ENCODE assay signal across 16 cellular contexts in the genomic region with DNA sequence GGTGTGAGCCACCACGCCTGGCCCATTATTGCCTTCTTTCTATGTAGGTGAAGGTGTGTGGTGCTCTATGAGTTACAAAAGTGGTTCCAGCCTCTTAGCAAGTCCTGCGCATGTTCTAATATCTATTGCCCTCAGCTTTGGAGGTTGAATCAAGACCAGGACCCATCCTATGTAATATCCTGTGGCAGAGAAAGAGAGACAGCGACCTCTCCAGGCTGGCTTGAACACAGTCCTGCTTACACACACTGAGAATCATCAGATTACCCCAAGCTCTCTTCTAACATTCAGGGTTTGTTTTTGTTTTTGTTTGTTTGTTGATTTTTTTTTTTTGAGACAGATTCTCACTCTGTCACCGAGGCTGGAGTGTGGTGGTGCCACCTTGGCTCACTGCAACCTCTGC.
A peak's percentile ranks its signal among the peaks of the same experiment; 100 is the strongest.
DNase-seq lines count a peak whose midpoint lies in the region; ATAC-seq and TF ChIP-seq lines count a peak whose summit lies in the region.
"Had no signal": no experiment of that assay in that cellular context is flagged by ENCODE, and none has a peak within 500 bp of the region (broad histone marks: within the 10 kb centered on the region; RNA-seq: fewer than 3 reads in every experiment).

No MANE protein-coding gene starts in this region.

- no peak overlapping the region for H2BK15ac ChIP-seq in mesenchymal stem cell (ENCODE audit: low read depth, poor library complexity, severe bottlenecking)

- intact Hi-C loops in Panc1 (cut with micrococcal nuclease; ENCODE audit: unreplicated experiment), result no loop called here
- intact Hi-C loops in mucosa of descending colon (cut with DNase I, micrococcal nuclease), result no loop called here

- BruUV-seq in Panc1 (replicated peaks; lab: Mats Ljungman, UMichigan), result no TSS peak

- H2BK12ac ChIP-seq in mesenchymal stem cell (ENCODE audit: low read length in 2 of 2), result no peak overlapping the region

- TF ChIP-seq CTCF in C4-2B (conservative IDR thresholded peaks at IDR 0.05), result peak; percentile 33
- peak; percentile 65 to 73 for TF ChIP-seq CTCF in GM23338 (conservative IDR thresholded peaks at IDR 0.05; ENCODE audit: low read depth in 2 of 2)
- peak; percentile 33; the same call in 1 of the 2 replicates for TF ChIP-seq CTCF in Panc1 (IDR thresholded peaks at IDR 0.05)
- peak; percentile 26 for TF ChIP-seq CTCF in fibroblast of pulmonary artery (IDR thresholded peaks at IDR 0.05; ENCODE audit: low read length, missing control alignments)
- no peak for TF ChIP-seq CTCF in mucosa of descending colon (IDR thresholded peaks at IDR 0.05)

- no peak overlapping the region for H4K91ac ChIP-seq in mesenchymal stem cell (ENCODE audit: low read length)

- no peak overlapping the region for H4K8ac ChIP-seq in mesenchymal stem cell (ENCODE audit: low read length)

- H2AK5ac ChIP-seq in mesenchymal stem cell (ENCODE audit: low read length, severe bottlenecking), result no peak overlapping the region

- H3K18ac ChIP-seq in mesenchymal stem cell (ENCODE audit: low read depth in 1 of 2, low read length in 2 of 2), result no peak overlapping the region

- H3K4me3 ChIP-seq in GM23338 (no peak overlapping the region), Panc1 (ENCODE audit: low read depth in 2 of 2, low read length in 2 of 2) (no peak overlapping the region), fibroblast of pulmonary artery (replicated peaks; ENCODE audit: low read depth, low read length) (no peak overlapping the region), mesenchymal stem cell (ENCODE audit: insufficient read depth in 1 of 2, low read depth in 1 of 2, low read length in 2 of 2) (no peak overlapping the region), mucosa of descending colon (no peak overlapping the region)
- H3K4me3 ChIP-seq: stomach had no signal

- in situ Hi-C loops in Panc1 (cut with HindIII; ENCODE audit: low pct_unique_long_range_greater_than_20kb, low sequenced_read_pairs), result no loop called here

- no peaks in the 10 kb centered on the region for H3K79me2 ChIP-seq in GM23338 (replicated peaks; ENCODE audit: insufficient read depth)

- no peak overlapping the region for H2BK5ac ChIP-seq in mesenchymal stem cell (ENCODE audit: low read depth, low read length, poor library complexity, severe bottlenecking)

- H2AFZ ChIP-seq in GM23338 (no peak overlapping the region), mesenchymal stem cell (ENCODE audit: low read depth, low read length) (no peak overlapping the region)

- no peak overlapping the region for H3K23ac ChIP-seq in mesenchymal stem cell (ENCODE audit: low read length in 2 of 2)

- WGBS in mesenchymal stem cell, result 73% methylated on average over 4 of the region's 4 CpGs

- CTCF ChIA-PET in Panc1 (lab: Charles Lee), result interaction anchor here (0.6 to 1.5 kb wide), 3 partner anchors 59 to 345 kb away, joined by 4 to 5 read pairs (median 5); no protein-coding TSS in a partner anchor

- no peaks in the 10 kb centered on the region for H3K79me1 ChIP-seq in mesenchymal stem cell (replicated peaks; ENCODE audit: low read length, poor library complexity, severe bottlenecking)

- H3K4me1 ChIP-seq in GM23338 (ENCODE audit: insufficient read depth), result no peaks in the 10 kb centered on the region
- H3K4me1 ChIP-seq in Panc1 (ENCODE audit: control insufficient read depth, insufficient read depth, low read length), result no peaks in the 10 kb centered on the region
- H3K4me1 ChIP-seq in mesenchymal stem cell (ENCODE audit: control insufficient read depth, insufficient read depth, low read depth, low read length), result peaks cover 3% of the 10 kb centered on the region
- H3K4me1 ChIP-seq in mucosa of descending colon (ENCODE audit: low read depth), result no peaks in the 10 kb centered on the region
- H3K4me1 ChIP-seq: stomach had no signal

- no peaks in the 10 kb centered on the region for H3F3A ChIP-seq in GM23338 (replicated peaks; ENCODE audit: low read depth)

- H3K27ac Mint-ChIP-seq in GM23338, result no peak overlapping the region
- H3K27ac Mint-ChIP-seq in activated T-cell treated with anti-CD3 and anti-CD28 coated beads, Interleukin-2, amount 50 U/mL, for 72 hours, result no peak overlapping the region
- H3K27ac Mint-ChIP-seq: memory B cell had no signal

- ATAC-seq in GM23338, result peak; percentile 79
- ATAC-seq in Panc1, result no peak
- ATAC-seq in mucosa of descending colon, result no peak
- ATAC-seq in activated T-cell treated with anti-CD3 and anti-CD28 coated beads, Interleukin-2, amount 50 U/mL, for 72 hours (replicated peaks in 1 of 2), result no peak

- H3K27me3 ChIP-seq in GM23338 (ENCODE audit: insufficient read depth), result no peaks in the 10 kb centered on the region
- no peaks in the 10 kb centered on the region for H3K27me3 ChIP-seq in Panc1 (ENCODE audit: control insufficient read depth, insufficient read depth, low read length)
- peaks cover 0 to 3% of the 10 kb centered on the region in 2 experiments for H3K27me3 ChIP-seq in mesenchymal stem cell (ENCODE audit: control insufficient read depth in 1 of 2, insufficient read depth in 1 of 2, low read length in 2 of 2)
- H3K27me3 ChIP-seq: stomach had no signal

- H3K4ac ChIP-seq in mesenchymal stem cell (ENCODE audit: low read depth in 1 of 2, low read length in 2 of 2), result no peak overlapping the region

- no peaks in the 10 kb centered on the region for H3K36me3 ChIP-seq in GM23338 (ENCODE audit: insufficient read depth)
- no peaks in the 10 kb centered on the region for H3K36me3 ChIP-seq in Panc1 (ENCODE audit: control insufficient read depth, insufficient read depth, low read length)
- H3K36me3 ChIP-seq in mesenchymal stem cell (ENCODE audit: control insufficient read depth in 1 of 2, insufficient read depth in 2 of 2, low read depth in 1 of 2, low read length in 2 of 2), result no peaks in the 10 kb centered on the region
- H3K36me3 ChIP-seq in mucosa of descending colon (ENCODE audit: low read depth), result no peaks in the 10 kb centered on the region
- H3K36me3 ChIP-seq: stomach had no signal

- H3K9me3 ChIP-seq in Panc1 (ENCODE audit: control insufficient read depth, insufficient read depth, low read depth, low read length), result no peaks in the 10 kb centered on the region
- H3K9me3 ChIP-seq in mesenchymal stem cell (ENCODE audit: control insufficient read depth, low read length), result no peaks in the 10 kb centered on the region
- H3K9me3 ChIP-seq in mucosa of descending colon, result no peaks in the 10 kb centered on the region
- H3K9me3 ChIP-seq: stomach had no signal

- DNase-seq in GM23338 (ENCODE audit: low spot score) (peak; percentile 43), Panc1 (ENCODE audit: low read depth, low spot score) (no peak), fibroblast of pulmonary artery (ENCODE audit: low read depth) (peak; percentile 28), mesenchymal stem cell (no peak), COR-L47 (lab: John Stamatoyannopoulos, UW) (no peak), mucosa of descending colon (no peak)
- DNase-seq in activated T-cell treated with anti-CD3 and anti-CD28 coated beads, Interleukin-2, amount 50 U/mL, for 72 hours, result no peak
- DNase-seq: activated CD4-positive, alpha-beta T cell treated with anti-CD3 and anti-CD28 coated beads, Interleukin-2, amount 50 U/mL, for 48 hours; GOT3; NCI-H1105 treated with DMSO at 0.1 percent for 48 hours; NCI-H2227 treated with DMSO at 0.1 percent for 48 hours; stomach had no signal

- no peak overlapping the region for H3K9ac ChIP-seq in mesenchymal stem cell (ENCODE audit: low read length)

- H3K4me2 ChIP-seq in GM23338 (no peak overlapping the region), mesenchymal stem cell (ENCODE audit: low read length, poor library complexity, severe bottlenecking) (no peak overlapping the region)

- no peaks in the 10 kb centered on the region for H3K9me2 ChIP-seq in GM23338 (ENCODE audit: insufficient read depth)

- H3K4me3 Mint-ChIP-seq in GM23338, result no peak overlapping the region
- no peak overlapping the region for H3K4me3 Mint-ChIP-seq in activated T-cell treated with anti-CD3 and anti-CD28 coated beads, Interleukin-2, amount 50 U/mL, for 72 hours
- H3K4me3 Mint-ChIP-seq: central memory CD8-positive, alpha-beta T cell; memory B cell; neural crest cell had no signal

- no peaks in the 10 kb centered on the region for H3K27me3 Mint-ChIP-seq in GM23338 (ENCODE audit: insufficient read depth, low read depth, poor library complexity)
- peaks cover 41% of the 10 kb centered on the region for H3K27me3 Mint-ChIP-seq in activated T-cell treated with anti-CD3 and anti-CD28 coated beads, Interleukin-2, amount 50 U/mL, for 72 hours (ENCODE audit: low read depth)
- H3K27me3 Mint-ChIP-seq: memory B cell had no signal

- H2BK120ac ChIP-seq in mesenchymal stem cell (ENCODE audit: low read depth, low read length), result no peak overlapping the region

- no peaks in the 10 kb centered on the region; the same call in 2 of the 3 replicates for H3K4me1 Mint-ChIP-seq in GM23338
- no peaks in the 10 kb centered on the region for H3K4me1 Mint-ChIP-seq in activated T-cell treated with anti-CD3 and anti-CD28 coated beads, Interleukin-2, amount 50 U/mL, for 72 hours (ENCODE audit: low read depth)
- H3K4me1 Mint-ChIP-seq: central memory CD8-positive, alpha-beta T cell; memory B cell; neural crest cell had no signal

- POLR2A ChIA-PET in Panc1 (lab: Charles Lee), result no interaction called here

- H3K36me3 Mint-ChIP-seq in GM23338 (ENCODE audit: low read depth), result no peaks in the 10 kb centered on the region
- no peaks in the 10 kb centered on the region for H3K36me3 Mint-ChIP-seq in activated T-cell treated with anti-CD3 and anti-CD28 coated beads, Interleukin-2, amount 50 U/mL, for 72 hours (ENCODE audit: insufficient read depth in 2 of 2)
- H3K36me3 Mint-ChIP-seq: memory B cell had no signal

- H3K9me3 Mint-ChIP-seq in GM23338, result no peaks in the 10 kb centered on the region
- no peaks in the 10 kb centered on the region for H3K9me3 Mint-ChIP-seq in activated T-cell treated with anti-CD3 and anti-CD28 coated beads, Interleukin-2, amount 50 U/mL, for 72 hours
- H3K9me3 Mint-ChIP-seq: central memory CD8-positive, alpha-beta T cell; memory B cell; neural crest cell had no signal

- H3K27ac ChIP-seq in C4-2B (no peak overlapping the region), GM23338 (ENCODE audit: low read depth) (no peak overlapping the region), Panc1 (ENCODE audit: low read length) (peak overlapping the region; percentile 46; the same call in 1 of the 2 replicates), mesenchymal stem cell (ENCODE audit: low read length, poor library complexity, severe bottlenecking) (no peak overlapping the region)
- H3K27ac ChIP-seq: stomach had no signal

- no peak overlapping the region for H3K14ac ChIP-seq in mesenchymal stem cell (ENCODE audit: low read length in 2 of 2)

- no peaks in the 10 kb centered on the region for H4K20me1 ChIP-seq in GM23338 (replicated peaks; ENCODE audit: insufficient read depth)

TF ChIP-seq in GM23338, 12 proteins besides CTCF, POLR2A, EP300 and RAD21 (continues in another document):
- TF ChIP-seq NANOG (IDR thresholded peaks at IDR 0.05; ENCODE audit: borderline replicate concordance) (no peak), ZNF331 (CRISPR knock-in tag; IDR thresholded peaks at IDR 0.05; ENCODE audit: low read depth) (no peak), EZH2 (IDR thresholded peaks at IDR 0.05; ENCODE audit: low read depth, unreplicated experiment) (no peak), STAT1 (IDR thresholded peaks at IDR 0.05; ENCODE audit: unreplicated experiment) (no peak), ZNF114 (CRISPR knock-in tag; IDR thresholded peaks at IDR 0.05) (no peak), POLR2AphosphoS5 (IDR thresholded peaks at IDR 0.05; ENCODE audit: low read depth) (no peak), CREB1 (CRISPR knock-in tag; IDR thresholded peaks at IDR 0.05; ENCODE audit: low read depth) (no peak)

Comparison
In these comparisons a context has a peak if more than half of its experiments do, and no peak if none do; other contexts are left out.
1. DNase-seq: peak in GM23338 (single experiment) and fibroblast of pulmonary artery (single experiment); none in Panc1 (single experiment), mesenchymal stem cell (single experiment), COR-L47 (single experiment), mucosa of descending colon (0 of 3) and activated T-cell treated with anti-CD3 and anti-CD28 coated beads, Interleukin-2, amount 50 U/mL, for 72 hours (0 of 2).